Comparison of ENCODE assay signal across 8 cellular contexts in the genomic region with DNA sequence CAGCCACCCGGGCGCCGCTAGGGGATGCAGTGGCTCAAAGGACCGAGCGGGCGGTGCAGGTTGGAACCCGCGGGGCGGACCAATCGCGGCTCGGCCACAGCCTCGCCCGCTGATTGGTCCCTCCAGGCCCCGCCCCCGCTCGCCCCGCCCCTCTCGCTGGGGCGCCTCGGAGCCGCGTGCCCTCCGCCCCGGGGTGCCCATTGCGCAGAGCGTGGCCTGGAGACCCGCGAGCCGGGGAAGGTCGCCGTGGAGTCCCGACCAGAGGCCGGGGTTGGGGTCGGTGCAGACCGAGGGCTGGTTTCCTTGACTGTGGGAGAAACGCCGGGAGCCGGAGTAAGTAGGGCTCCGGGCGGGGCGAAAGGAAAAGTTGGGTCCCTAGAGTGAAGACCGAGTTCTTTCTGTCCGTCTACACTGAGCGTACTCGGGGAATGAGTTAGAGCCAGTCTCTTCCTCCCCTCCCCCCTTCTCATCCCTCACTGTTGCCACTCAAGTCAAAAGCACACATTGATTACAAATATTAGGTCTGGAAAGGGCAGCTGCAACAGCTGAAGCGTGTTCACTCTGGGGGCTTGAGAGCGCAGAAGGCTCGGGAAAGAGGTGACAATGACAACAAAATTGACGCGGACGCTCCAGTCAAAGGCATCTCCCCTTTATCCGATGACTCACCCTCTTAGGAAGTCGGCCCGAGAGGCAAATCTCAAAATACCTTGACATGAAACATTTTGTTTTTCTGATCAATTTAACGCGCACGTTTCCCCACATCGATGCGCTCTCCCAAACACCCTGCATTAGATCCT. TPM values are rescaled to one million over a fixed set of nuclear protein-coding genes. Genes with fewer than 3 reads are reported as not detected.
DNase-seq lines count a peak whose midpoint lies in the region; ATAC-seq and TF ChIP-seq lines count a peak whose summit lies in the region.

No MANE protein-coding gene starts in this region.

- ATAC-seq in GM19463 (IDR thresholded peaks at IDR 0.05; ENCODE audit: unreplicated experiment) (peak; percentile 68), HG03571 (IDR thresholded peaks at IDR 0.05; ENCODE audit: unreplicated experiment) (peak; percentile 74)

- H3K36me3 ChIP-seq in cardiac muscle cell = no peaks in the 10 kb centered on the region

- peak overlapping the region; percentile 59 for H3K4me3 ChIP-seq in cardiac muscle cell

- H3K27ac Mint-ChIP-seq in activated naive CD4-positive, alpha-beta T cell treated with anti-CD3 and anti-CD28 coated beads for 36 hours = peak overlapping the region; percentile 77
- peak overlapping the region; percentile 88 for H3K27ac Mint-ChIP-seq in progenitor cell of endocrine pancreas

- H3K36me3 Mint-ChIP-seq in activated naive CD4-positive, alpha-beta T cell treated with anti-CD3 and anti-CD28 coated beads for 36 hours (ENCODE audit: low read depth) = no peaks in the 10 kb centered on the region
- H3K36me3 Mint-ChIP-seq in progenitor cell of endocrine pancreas (ENCODE audit: insufficient read depth) = no peaks in the 10 kb centered on the region

- no peaks in the 10 kb centered on the region for H3K9me3 Mint-ChIP-seq in activated naive CD4-positive, alpha-beta T cell treated with anti-CD3 and anti-CD28 coated beads for 36 hours
- H3K9me3 Mint-ChIP-seq in progenitor cell of endocrine pancreas (ENCODE audit: low read depth) = no peaks in the 10 kb centered on the region

- H3K4me3 Mint-ChIP-seq in activated naive CD4-positive, alpha-beta T cell treated with anti-CD3 and anti-CD28 coated beads for 36 hours = peak overlapping the region; percentile 76
- peak overlapping the region; percentile 74 for H3K4me3 Mint-ChIP-seq in progenitor cell of endocrine pancreas (ENCODE audit: low read depth)

- no peaks in the 10 kb centered on the region for H3K9me3 ChIP-seq in cardiac muscle cell (ENCODE audit: low read depth)

- CTCF ChIA-PET in activated naive CD4-positive, alpha-beta T cell treated with anti-CD3 and anti-CD28 coated beads for 36 hours (lab: Charles Lee) = interaction anchor here (0.7 kb wide), 1 partner anchor 255 kb away, joined by 3 read pairs; no protein-coding TSS in a partner anchor

- peaks cover 13% of the 10 kb centered on the region for H3K4me1 ChIP-seq in cardiac muscle cell (ENCODE audit: low read depth)

- peaks cover 43% of the 10 kb centered on the region for H3K4me1 Mint-ChIP-seq in activated naive CD4-positive, alpha-beta T cell treated with anti-CD3 and anti-CD28 coated beads for 36 hours (ENCODE audit: low read depth)
- peaks cover 21% of the 10 kb centered on the region for H3K4me1 Mint-ChIP-seq in progenitor cell of endocrine pancreas (ENCODE audit: low read depth)

- intact Hi-C loops in activated naive CD4-positive, alpha-beta T cell treated with anti-CD3 and anti-CD28 coated beads for 36 hours (cut with micrococcal nuclease) = loop anchor here (1.0 to 10.0 kb wide), 13 partner anchors 181 to 1241 kb away; a partner anchor contains a TSS

- DNase-seq in COLO829 (ENCODE audit: low spot score) = peak; percentile 80
- peak; percentile 78 for DNase-seq in SK-MEL-5 (ENCODE audit: low read depth, low spot score)
- peak; percentile 94 for DNase-seq in activated naive CD4-positive, alpha-beta T cell treated with anti-CD3 and anti-CD28 coated beads for 36 hours
- peak; percentile 92 to 97 for DNase-seq in cardiac muscle cell (ENCODE audit: low read depth in 1 of 2, low spot score in 1 of 2)
- peak; percentile 85 for DNase-seq in progenitor cell of endocrine pancreas (ENCODE audit: low spot score, unreplicated experiment)
- DNase-seq in ureter (ENCODE audit: low spot score) = peak; percentile 93

- H3K27ac ChIP-seq in cardiac muscle cell = no peak overlapping the region

- in situ Hi-C loops in SK-MEL-5 (cut with HindIII; ENCODE audit: low pct_unique_long_range_greater_than_20kb, low sequenced_read_pairs) = no loop called here

- peaks cover 20% of the 10 kb centered on the region for H3K27me3 Mint-ChIP-seq in activated naive CD4-positive, alpha-beta T cell treated with anti-CD3 and anti-CD28 coated beads for 36 hours (ENCODE audit: low read depth)
- peaks cover 68% of the 10 kb centered on the region for H3K27me3 Mint-ChIP-seq in progenitor cell of endocrine pancreas

- TF ChIP-seq CTCF in cardiac muscle cell (IDR thresholded peaks at IDR 0.05; ENCODE audit: low read depth, low read length) (peak; percentile 87), progenitor cell of endocrine pancreas (IDR thresholded peaks at IDR 0.05; ENCODE audit: unreplicated experiment) (no peak)

- peaks cover 74% of the 10 kb centered on the region for H3K27me3 ChIP-seq in cardiac muscle cell

RNA-seq across cellular contexts. Expression of a gene that starts 0.8 kb away (rescaled TPM):
- total RNA-seq in SK-MEL-5 (2014; rRNA removed; shearing (Covaris generic)) = not detected in 2 replicates
- polyA plus RNA-seq in SK-MEL-5 (2015; cell fraction: cytosol; rRNA removed) = 1.1 and 2.4 TPM in 2 replicates
- polyA plus RNA-seq in SK-MEL-5 (2015; cell fraction: nucleus; rRNA removed) = 0.08 and 0.12 TPM in 2 replicates
- total RNA-seq in activated naive CD4-positive, alpha-beta T cell treated with anti-CD3 and anti-CD28 coated beads for 36 hours = 1 to 10 TPM; 3.7 to 4.0 TPM
- total RNA-seq in cardiac muscle cell (2.1 and 3.4 TPM in 2 replicates), progenitor cell of endocrine pancreas (2.7 and 4.6 TPM in 2 replicates), ureter (310 TPM)
- polyA plus RNA-seq in cardiac muscle cell = 4.4 and 11.4 TPM in 2 replicates

Comparison
In these comparisons a context has a peak if more than half of its experiments do, and no peak if none do; other contexts are left out.
1. RNA of a gene that starts 0.8 kb away (total RNA-seq): 310 TPM in ureter (single experiment); 3.7 to 4.0 TPM in activated naive CD4-positive, alpha-beta T cell treated with anti-CD3 and anti-CD28 coated beads for 36 hours, 2.1 to 3.4 TPM in cardiac muscle cell, 2.7 to 4.6 TPM in progenitor cell of endocrine pancreas and not detected in SK-MEL-5; every median in the first group is over 10 times any median in the second.
2. Peak in every context shown above with its lines, with median percentiles within 50 percentile points of each other: DNase-seq.